Comparison of ENCODE assay signal across 1 cellular context in genomic region chr6:2945069-2945452, GRCh38.
TF ChIP-seq lines count a peak whose summit lies in the region.

No MANE protein-coding gene starts in this region.

TF ChIP-seq in WTC11, 78 proteins besides CTCF, POLR2A, EP300 and RAD21 (continued from another document):
- TF ChIP-seq IRF2 (CRISPR knock-in tag; IDR thresholded peaks at IDR 0.05; ENCODE audit: borderline replicate concordance, low read depth) (no peak), CREM (CRISPR knock-in tag; IDR thresholded peaks at IDR 0.05) (no peak), GRHL2 (CRISPR knock-in tag; IDR thresholded peaks at IDR 0.05; ENCODE audit: insufficient replicate concordance, severe bottlenecking) (no peak), KAT7 (CRISPR knock-in tag; IDR thresholded peaks at IDR 0.05; ENCODE audit: borderline replicate concordance) (no peak), ZNF423 (CRISPR knock-in tag; IDR thresholded peaks at IDR 0.05) (no peak)
- TF ChIP-seq, protein P1, sequence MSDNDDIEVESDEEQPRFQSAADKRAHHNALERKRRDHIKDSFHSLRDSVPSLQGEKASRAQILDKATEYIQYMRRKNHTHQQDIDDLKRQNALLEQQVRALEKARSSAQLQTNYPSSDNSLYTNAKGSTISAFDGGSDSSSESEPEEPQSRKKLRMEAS (CRISPR knock-in tag; IDR thresholded peaks at IDR 0.05), result no peak
